Comparison of ENCODE assay signal across 28 cellular contexts in the genomic region with DNA sequence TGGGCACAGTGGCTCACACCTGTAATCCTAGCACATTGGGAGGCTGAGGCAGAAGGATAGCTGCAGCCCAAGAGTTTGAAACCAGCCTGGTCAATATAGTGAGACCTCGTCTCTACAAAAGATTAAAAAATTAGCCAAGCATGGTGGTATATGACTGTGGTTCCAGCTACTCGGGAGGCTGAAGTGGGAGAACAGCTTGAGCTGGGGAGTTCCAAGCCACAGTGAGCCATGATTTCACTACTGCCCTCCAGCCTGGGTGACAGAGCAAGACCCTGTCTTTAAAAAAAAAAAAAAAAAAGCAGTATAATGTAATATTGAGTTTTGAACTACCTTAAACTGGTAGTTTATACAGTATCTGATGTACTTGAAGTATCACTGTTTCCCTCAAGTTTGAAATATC.
"Had no signal": no experiment of that assay in that cellular context is flagged by ENCODE, and none has a peak within 500 bp of the region (broad histone marks: within the 10 kb centered on the region; RNA-seq: fewer than 3 reads in every experiment).

No MANE protein-coding gene starts in this region.

- ATAC-seq: effector memory CD8-positive, alpha-beta T cell; esophagus mucosa; foreskin keratinocyte; gastrocnemius medialis; gastroesophageal sphincter; heart left ventricle; heart right ventricle had no signal

- H3K36me3 ChIP-seq: esophagus muscularis mucosa, esophagus squamous epithelium, gastrocnemius medialis, gastroesophageal sphincter, heart left ventricle, heart right ventricle had no signal

- H3K79me2 ChIP-seq: hepatocyte had no signal

- H3K9me3 ChIP-seq: esophagus muscularis mucosa, esophagus squamous epithelium, gastrocnemius medialis, gastroesophageal sphincter, heart left ventricle, heart right ventricle had no signal

- FAIRE-seq: endometrium, endothelial cell of umbilical vein, frontal cortex had no signal

- H3K4me3 ChIP-seq: coronary artery, dorsolateral prefrontal cortex, esophagus muscularis mucosa, esophagus squamous epithelium, gastrocnemius medialis, gastroesophageal sphincter, heart left ventricle, heart right ventricle, hepatocyte had no signal

- H3K27ac ChIP-seq: dorsolateral prefrontal cortex, epithelial cell of prostate, esophagus muscularis mucosa, esophagus squamous epithelium, foreskin keratinocyte, gastrocnemius medialis, gastroesophageal sphincter, hepatocyte had no signal

- H3K4me1 ChIP-seq: esophagus muscularis mucosa, esophagus squamous epithelium, foreskin keratinocyte, gastroesophageal sphincter had no signal

- H2AFZ ChIP-seq: hepatocyte had no signal

- DNase-seq: cortex of kidney; dermis blood vessel endothelial cell; dorsolateral prefrontal cortex; effector CD4-positive, alpha-beta T cell; effector CD8-positive, alpha-beta T cell; effector memory CD4-positive, alpha-beta T cell; effector memory CD8-positive, alpha-beta T cell; endodermal cell; erythroblast; esophagus squamous epithelium; foreskin fibroblast; foreskin keratinocyte; foreskin melanocyte; gastrocnemius medialis; glutamatergic neuron; head of caudate nucleus; heart left ventricle; heart right ventricle; hippocampal formation had no signal

- H3K4me2 ChIP-seq: hepatocyte had no signal

- H3K27me3 ChIP-seq: esophagus squamous epithelium, gastrocnemius medialis, heart left ventricle, heart right ventricle had no signal
